8 cellular contexts compared by ENCODE assay signal in the genomic region with DNA sequence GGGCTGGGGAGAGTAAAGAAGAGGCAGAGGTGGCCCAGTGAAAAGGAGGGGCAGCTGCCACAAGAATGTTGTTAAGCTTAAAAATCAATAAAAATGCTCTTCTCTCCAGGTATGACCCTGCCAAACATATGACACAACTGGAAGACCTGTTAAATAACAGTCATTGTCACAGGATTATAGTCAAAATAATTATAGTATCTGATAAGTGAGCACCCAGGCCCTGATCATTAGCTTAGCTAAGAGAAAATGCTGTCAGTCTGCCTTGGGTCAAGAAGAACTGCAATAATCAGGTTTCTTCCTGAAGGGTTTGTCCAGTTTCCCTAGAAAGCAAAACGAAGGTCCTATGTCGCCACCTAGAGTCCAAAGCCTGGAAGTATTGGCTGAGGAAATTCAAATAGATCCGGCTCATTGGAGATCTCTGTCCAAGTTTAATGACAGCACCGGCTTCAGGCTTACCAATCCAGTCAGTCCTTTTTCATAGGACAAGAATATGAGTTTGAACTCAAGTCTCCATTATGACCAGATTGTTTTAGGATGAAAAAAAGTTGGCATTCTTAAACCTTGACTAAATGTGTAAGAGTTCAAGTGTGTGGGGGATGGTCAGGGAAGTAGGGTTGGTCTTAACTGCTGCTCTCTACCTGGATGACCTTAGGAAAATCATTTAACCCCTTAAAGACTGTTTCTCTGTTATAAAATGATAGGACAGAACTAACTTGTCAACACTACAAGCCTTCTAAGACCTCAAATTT. TPM values are rescaled to one million over a fixed set of nuclear protein-coding genes. Genes with fewer than 3 reads are reported as not detected.
DNase-seq lines count a peak whose midpoint lies in the region; ATAC-seq and TF ChIP-seq lines count a peak whose summit lies in the region.

No MANE protein-coding gene starts in this region.

- H3K9me3 ChIP-seq in heart right ventricle = no peaks in the 10 kb centered on the region
- no peaks in the 10 kb centered on the region for H3K9me3 ChIP-seq in gastrocnemius medialis

- H3K4me3 Mint-ChIP-seq in activated T-helper 1 cell treated with anti-CD3 and anti-CD28 coated beads, Interleukin-12 subunit alpha, Interleukin-12 subunit beta, Interleukin-2, Interleukin-4 antibody, amounts not matched to agents 30 ng/mL and 10 ng/mL and 1 ng/mL, durations not matched to agents 14 hours and 24 hours and 36 hours = no peak overlapping the region
- no peak overlapping the region for H3K4me3 Mint-ChIP-seq in activated T-helper 17 cell treated with anti-CD3 and anti-CD28 coated beads, Interleukin-2, amount 50 U/mL, for 72 hours

- H3K27ac Mint-ChIP-seq in activated T-helper 1 cell treated with anti-CD3 and anti-CD28 coated beads, Interleukin-12 subunit alpha, Interleukin-12 subunit beta, Interleukin-2, Interleukin-4 antibody, amounts not matched to agents 30 ng/mL and 10 ng/mL and 1 ng/mL, durations not matched to agents 14 hours and 24 hours and 36 hours = no peak overlapping the region
- H3K27ac Mint-ChIP-seq in activated T-helper 17 cell treated with anti-CD3 and anti-CD28 coated beads, Interleukin-2, amount 50 U/mL, for 72 hours = no peak overlapping the region

- intact Hi-C loops in activated T-helper 1 cell treated with anti-CD3 and anti-CD28 coated beads, Interleukin-12 subunit alpha, Interleukin-12 subunit beta, Interleukin-2, Interleukin-4 antibody, amounts not matched to agents 30 ng/mL and 10 ng/mL and 1 ng/mL, durations not matched to agents 14 hours and 24 hours and 36 hours (cut with micrococcal nuclease) = loop anchor here (1.0 to 5.0 kb wide), 4 partner anchors 52 to 722 kb away; no protein-coding TSS in a partner anchor
- intact Hi-C loops in heart right ventricle (cut with DNase I) (loop anchor here in 5 of 10 donors (5.0 to 10.0 kb wide), 3 partner anchors 48 to 53 kb away; no protein-coding TSS in a partner anchor), gastrocnemius medialis (cut with DNase I; ENCODE audit: low total_unique reads) (loop anchor here (5.0 kb wide), 1 partner anchor 53 kb away; no protein-coding TSS in a partner anchor)

- H3K27me3 Mint-ChIP-seq in activated T-helper 1 cell treated with anti-CD3 and anti-CD28 coated beads, Interleukin-12 subunit alpha, Interleukin-12 subunit beta, Interleukin-2, Interleukin-4 antibody, amounts not matched to agents 30 ng/mL and 10 ng/mL and 1 ng/mL, durations not matched to agents 14 hours and 24 hours and 36 hours (ENCODE audit: insufficient read depth) = peaks cover 2% of the 10 kb centered on the region
- H3K27me3 Mint-ChIP-seq in activated T-helper 17 cell treated with anti-CD3 and anti-CD28 coated beads, Interleukin-2, amount 50 U/mL, for 72 hours = peaks cover 7% of the 10 kb centered on the region

- H3K36me3 Mint-ChIP-seq in activated T-helper 1 cell treated with anti-CD3 and anti-CD28 coated beads, Interleukin-12 subunit alpha, Interleukin-12 subunit beta, Interleukin-2, Interleukin-4 antibody, amounts not matched to agents 30 ng/mL and 10 ng/mL and 1 ng/mL, durations not matched to agents 14 hours and 24 hours and 36 hours (ENCODE audit: low read depth) = no peaks in the 10 kb centered on the region
- H3K36me3 Mint-ChIP-seq in activated T-helper 17 cell treated with anti-CD3 and anti-CD28 coated beads, Interleukin-2, amount 50 U/mL, for 72 hours (ENCODE audit: low read depth) = no peaks in the 10 kb centered on the region

- H3K4me1 Mint-ChIP-seq in activated T-helper 1 cell treated with anti-CD3 and anti-CD28 coated beads, Interleukin-12 subunit alpha, Interleukin-12 subunit beta, Interleukin-2, Interleukin-4 antibody, amounts not matched to agents 30 ng/mL and 10 ng/mL and 1 ng/mL, durations not matched to agents 14 hours and 24 hours and 36 hours (ENCODE audit: low read depth) = no peaks in the 10 kb centered on the region
- no peaks in the 10 kb centered on the region for H3K4me1 Mint-ChIP-seq in activated T-helper 17 cell treated with anti-CD3 and anti-CD28 coated beads, Interleukin-2, amount 50 U/mL, for 72 hours

- ATAC-seq in GM19452 (IDR thresholded peaks at IDR 0.05; ENCODE audit: unreplicated experiment) = peak; percentile 90
- ATAC-seq in heart right ventricle = peak in 4 of 8 donors; percentile 34 to 58 (median 38)
- peak; percentile 54 to 56 for ATAC-seq in gastrocnemius medialis
- ATAC-seq in activated T-helper 17 cell treated with anti-CD3 and anti-CD28 coated beads, Interleukin-2, amount 50 U/mL, for 72 hours (replicated peaks) = no peak

- WGBS in heart right ventricle, 2 donors = 0 to 1% methylated on average over 4 of the region's 4 CpGs

- H3K4me1 ChIP-seq in heart right ventricle = no peaks in the 10 kb centered on the region
- H3K4me1 ChIP-seq in gastrocnemius medialis = no peaks in the 10 kb centered on the region

- DNase-seq in DMS153 treated with DMSO at 0.1 percent for 48 hours (lab: John Stamatoyannopoulos, UW; ENCODE audit: unreplicated experiment) (peak; percentile 94), HS-5 (ENCODE audit: low read depth) (peak; percentile 63), NCI-H510A treated with DMSO at 0.1 percent for 48 hours (lab: John Stamatoyannopoulos, UW) (peak; percentile 93), heart right ventricle (peak in 1 of 2 donors; percentile 41), gastrocnemius medialis (no peak)
- peak; percentile 12 for DNase-seq in activated T-helper 1 cell treated with anti-CD3 and anti-CD28 coated beads, Interleukin-12 subunit alpha, Interleukin-12 subunit beta, Interleukin-2, Interleukin-4 antibody, amounts not matched to agents 30 ng/mL and 10 ng/mL and 1 ng/mL, durations not matched to agents 14 hours and 24 hours and 36 hours (ENCODE audit: low spot score)

- H3K36me3 ChIP-seq in heart right ventricle = no peaks in the 10 kb centered on the region
- no peaks in the 10 kb centered on the region for H3K36me3 ChIP-seq in gastrocnemius medialis

- H3K27ac ChIP-seq in heart right ventricle (no peak overlapping the region), gastrocnemius medialis (no peak overlapping the region)

- in situ Hi-C loops in gastrocnemius medialis (cut with MboI; ENCODE audit: low sequenced_read_pairs in 4 of 4) = no loop called here

- TF ChIP-seq POLR2A in gastrocnemius medialis (IDR thresholded peaks at IDR 0.05) = no peak

- no peak overlapping the region for H3K4me3 ChIP-seq in heart right ventricle
- H3K4me3 ChIP-seq in gastrocnemius medialis = no peak overlapping the region

- H3K27me3 ChIP-seq in heart right ventricle (peaks cover 0 to 53% (median 32%) of the 10 kb centered on the region in 7 donors), gastrocnemius medialis (peaks cover 0 to 16% (median 15%) of the 10 kb centered on the region in 3 donors)

- TF ChIP-seq CTCF in heart right ventricle (IDR thresholded peaks at IDR 0.05) = peak; percentile 48 to 78 (median 77)
- peak; percentile 32 to 71 (median 45) for TF ChIP-seq CTCF in gastrocnemius medialis (IDR thresholded peaks at IDR 0.05 in 4 of 5, conservative IDR thresholded peaks at IDR 0.05 in 1 of 5)

- H3K9me3 Mint-ChIP-seq in activated T-helper 1 cell treated with anti-CD3 and anti-CD28 coated beads, Interleukin-12 subunit alpha, Interleukin-12 subunit beta, Interleukin-2, Interleukin-4 antibody, amounts not matched to agents 30 ng/mL and 10 ng/mL and 1 ng/mL, durations not matched to agents 14 hours and 24 hours and 36 hours = no peaks in the 10 kb centered on the region
- H3K9me3 Mint-ChIP-seq in activated T-helper 17 cell treated with anti-CD3 and anti-CD28 coated beads, Interleukin-2, amount 50 U/mL, for 72 hours = no peaks in the 10 kb centered on the region

RNA-seq across cellular contexts. Expression of a gene that starts 22.5 kb away (rescaled TPM):
- total RNA-seq in activated T-helper 1 cell treated with anti-CD3 and anti-CD28 coated beads, Interleukin-12 subunit alpha, Interleukin-12 subunit beta, Interleukin-2, Interleukin-4 antibody, amounts not matched to agents 30 ng/mL and 10 ng/mL and 1 ng/mL, durations not matched to agents 14 hours and 24 hours and 36 hours = not detected in 2 replicates
- total RNA-seq in heart right ventricle = not detected
- polyA plus RNA-seq in heart right ventricle = not detected
- not detected for total RNA-seq in gastrocnemius medialis
- not detected for total RNA-seq in activated T-helper 17 cell treated with anti-CD3 and anti-CD28 coated beads, Interleukin-2, amount 50 U/mL, for 72 hours

RNA-seq across cellular contexts. Expression of a gene that starts 56.7 kb away (rescaled TPM):
- total RNA-seq in activated T-helper 1 cell treated with anti-CD3 and anti-CD28 coated beads, Interleukin-12 subunit alpha, Interleukin-12 subunit beta, Interleukin-2, Interleukin-4 antibody, amounts not matched to agents 30 ng/mL and 10 ng/mL and 1 ng/mL, durations not matched to agents 14 hours and 24 hours and 36 hours = not detected in 2 replicates
- total RNA-seq in heart right ventricle = not detected
- polyA plus RNA-seq in heart right ventricle = under 1 TPM in 1 of 2 donors, not detected in 1; 0.01 TPM
- total RNA-seq in gastrocnemius medialis = not detected
- not detected for total RNA-seq in activated T-helper 17 cell treated with anti-CD3 and anti-CD28 coated beads, Interleukin-2, amount 50 U/mL, for 72 hours

Comparison
In these comparisons a context has a peak if more than half of its experiments do, and no peak if none do; other contexts are left out.
1. DNase-seq: peak in DMS153 treated with DMSO at 0.1 percent for 48 hours (single experiment), HS-5 (single experiment), NCI-H510A treated with DMSO at 0.1 percent for 48 hours (single experiment) and activated T-helper 1 cell treated with anti-CD3 and anti-CD28 coated beads, Interleukin-12 subunit alpha, Interleukin-12 subunit beta, Interleukin-2, Interleukin-4 antibody, amounts not matched to agents 30 ng/mL and 10 ng/mL and 1 ng/mL, durations not matched to agents 14 hours and 24 hours and 36 hours (single experiment); none in gastrocnemius medialis (0 of 2).